In genomic region chr4:8550691-8551090, GRCh38 we compare ENCODE assay signal across 18 cellular contexts. TPM values are rescaled to one million over a fixed set of nuclear protein-coding genes. Genes with fewer than 3 reads are reported as not detected.
DNase-seq lines count a peak whose midpoint lies in the region; ATAC-seq and TF ChIP-seq lines count a peak whose summit lies in the region.
"Had no signal": no experiment of that assay in that cellular context is flagged by ENCODE, and none has a peak within 500 bp of the region (broad histone marks: within the 10 kb centered on the region; RNA-seq: fewer than 3 reads in every experiment).

No MANE protein-coding gene starts in this region.

- TF ChIP-seq CTCF in endodermal cell (conservative IDR thresholded peaks at IDR 0.05) (no peak), osteoblast (IDR thresholded peaks at IDR 0.05; ENCODE audit: extremely low read depth, low read depth, low read length) (no peak)

- H3K4me3 Mint-ChIP-seq in activated naive CD4-positive, alpha-beta T cell treated with anti-CD3 and anti-CD28 coated beads, Interleukin-2, amount 50 U/mL, for 24 hours = no peak overlapping the region
- no peak overlapping the region for H3K4me3 Mint-ChIP-seq in endodermal cell
- no peak overlapping the region for H3K4me3 Mint-ChIP-seq in activated CD4-positive, alpha-beta T cell treated with anti-CD3 and anti-CD28 coated beads, Interleukin-2, amount 10 ng/mL, durations not matched to agents 7 days and 5 days
- H3K4me3 Mint-ChIP-seq: CD4-positive, CD25-positive, alpha-beta regulatory T cell; GM23338 had no signal

- no peaks in the 10 kb centered on the region for H3K4me1 Mint-ChIP-seq in activated naive CD4-positive, alpha-beta T cell treated with anti-CD3 and anti-CD28 coated beads, Interleukin-2, amount 50 U/mL, for 24 hours
- peaks cover 15% of the 10 kb centered on the region for H3K4me1 Mint-ChIP-seq in endodermal cell
- H3K4me1 Mint-ChIP-seq in activated CD4-positive, alpha-beta T cell treated with anti-CD3 and anti-CD28 coated beads, Interleukin-2, amount 10 ng/mL, durations not matched to agents 7 days and 5 days = peaks cover 2% of the 10 kb centered on the region
- H3K4me1 Mint-ChIP-seq: CD4-positive, CD25-positive, alpha-beta regulatory T cell had no signal

- H3K4me1 ChIP-seq in endodermal cell (ENCODE audit: control insufficient read depth, insufficient read depth, low read length) = peaks cover 10% of the 10 kb centered on the region
- H3K4me1 ChIP-seq in osteoblast (ENCODE audit: insufficient read depth, low read length) = peaks cover 11% of the 10 kb centered on the region
- H3K4me1 ChIP-seq: HAP-1 had no signal

- H3K4me2 ChIP-seq in osteoblast (ENCODE audit: insufficient read depth, low read length) = no peak overlapping the region
- H3K4me2 ChIP-seq: BLaER1 treated with 17β-estradiol and CSF1 and Interleukin-3, amounts not matched to agents 10 nM and 100 nM; GM23338 had no signal

- H3K9me3 ChIP-seq in endodermal cell (ENCODE audit: control insufficient read depth, low read length) (no peaks in the 10 kb centered on the region), osteoblast (ENCODE audit: low read depth, low read length) (no peaks in the 10 kb centered on the region)
- H3K9me3 ChIP-seq: HAP-1 had no signal

- H3K27me3 ChIP-seq in endodermal cell (ENCODE audit: control insufficient read depth, insufficient read depth, low read length, poor library complexity, severe bottlenecking) = no peaks in the 10 kb centered on the region
- H3K27me3 ChIP-seq in osteoblast (ENCODE audit: insufficient read depth, low read length) = no peaks in the 10 kb centered on the region

- no peaks in the 10 kb centered on the region for H3K27me3 Mint-ChIP-seq in activated naive CD4-positive, alpha-beta T cell treated with anti-CD3 and anti-CD28 coated beads, Interleukin-2, amount 50 U/mL, for 24 hours
- H3K27me3 Mint-ChIP-seq in endodermal cell (ENCODE audit: insufficient read depth) = no peaks in the 10 kb centered on the region
- no peaks in the 10 kb centered on the region for H3K27me3 Mint-ChIP-seq in activated CD4-positive, alpha-beta T cell treated with anti-CD3 and anti-CD28 coated beads, Interleukin-2, amount 10 ng/mL, durations not matched to agents 7 days and 5 days

- H4K20me1 ChIP-seq in osteoblast (ENCODE audit: insufficient read depth, low read length) = no peaks in the 10 kb centered on the region

- CTCF ChIA-PET in activated CD4-positive, alpha-beta T cell treated with anti-CD3 and anti-CD28 coated beads, Interleukin-2, amount 10 ng/mL, durations not matched to agents 7 days and 5 days (lab: Charles Lee) = no interaction called here

- H3K36me3 Mint-ChIP-seq in activated naive CD4-positive, alpha-beta T cell treated with anti-CD3 and anti-CD28 coated beads, Interleukin-2, amount 50 U/mL, for 24 hours = no peaks in the 10 kb centered on the region
- H3K36me3 Mint-ChIP-seq in endodermal cell (ENCODE audit: low read depth) = no peaks in the 10 kb centered on the region
- H3K36me3 Mint-ChIP-seq in activated CD4-positive, alpha-beta T cell treated with anti-CD3 and anti-CD28 coated beads, Interleukin-2, amount 10 ng/mL, durations not matched to agents 7 days and 5 days (ENCODE audit: low read depth) = no peaks in the 10 kb centered on the region
- H3K36me3 Mint-ChIP-seq: CD4-positive, CD25-positive, alpha-beta regulatory T cell had no signal

- H3K9me3 Mint-ChIP-seq in activated naive CD4-positive, alpha-beta T cell treated with anti-CD3 and anti-CD28 coated beads, Interleukin-2, amount 50 U/mL, for 24 hours = no peaks in the 10 kb centered on the region
- no peaks in the 10 kb centered on the region for H3K9me3 Mint-ChIP-seq in endodermal cell
- no peaks in the 10 kb centered on the region for H3K9me3 Mint-ChIP-seq in activated CD4-positive, alpha-beta T cell treated with anti-CD3 and anti-CD28 coated beads, Interleukin-2, amount 10 ng/mL, durations not matched to agents 7 days and 5 days
- H3K9me3 Mint-ChIP-seq: GM23338 had no signal

- no peaks in the 10 kb centered on the region for H3K36me3 ChIP-seq in endodermal cell (ENCODE audit: control insufficient read depth, insufficient read depth, low read length)
- H3K36me3 ChIP-seq in osteoblast (ENCODE audit: insufficient read depth, low read length) = no peaks in the 10 kb centered on the region
- H3K36me3 ChIP-seq: BLaER1 treated with 17β-estradiol and CSF1 and Interleukin-3, amounts not matched to agents 10 nM and 100 nM; HAP-1 had no signal

- no peak overlapping the region for H3K27ac ChIP-seq in endodermal cell (ENCODE audit: low read depth, low read length)
- H3K27ac ChIP-seq in osteoblast (ENCODE audit: low read depth, low read length) = no peak overlapping the region
- H3K27ac ChIP-seq: BLaER1 treated with 17β-estradiol and CSF1 and Interleukin-3, amounts not matched to agents 10 nM and 100 nM had no signal

- H3K4me3 ChIP-seq in endodermal cell (ENCODE audit: low read length) (no peak overlapping the region), osteoblast (ENCODE audit: insufficient read depth, low read length) (no peak overlapping the region)
- H3K4me3 ChIP-seq: BLaER1 treated with 17β-estradiol and CSF1 and Interleukin-3, amounts not matched to agents 10 nM and 100 nM; GM12878; GM23338; HAP-1 had no signal

- ATAC-seq in GM21447 (IDR thresholded peaks at IDR 0.05; ENCODE audit: unreplicated experiment) (no peak), HG02970 (IDR thresholded peaks at IDR 0.05; ENCODE audit: low FRiP score, unreplicated experiment) (no peak)
- ATAC-seq: GM12878, GM23338, HepG2 had no signal

- no peak overlapping the region for H2AFZ ChIP-seq in osteoblast (ENCODE audit: low read length)
- H2AFZ ChIP-seq: GM23338 had no signal

- H3K27ac Mint-ChIP-seq in activated naive CD4-positive, alpha-beta T cell treated with anti-CD3 and anti-CD28 coated beads, Interleukin-2, amount 50 U/mL, for 24 hours = peak overlapping the region; percentile 6
- no peak overlapping the region for H3K27ac Mint-ChIP-seq in endodermal cell
- no peak overlapping the region for H3K27ac Mint-ChIP-seq in activated CD4-positive, alpha-beta T cell treated with anti-CD3 and anti-CD28 coated beads, Interleukin-2, amount 10 ng/mL, durations not matched to agents 7 days and 5 days
- H3K27ac Mint-ChIP-seq: GM23338 had no signal

- 91 to 94% methylated on average over 6 to 9 of the region's 9 CpGs for WGBS in endodermal cell (ENCODE audit: insufficient coverage in 1 of 2, insufficient read length in 1 of 2), 2 experiments

- H3K9ac ChIP-seq in endodermal cell (ENCODE audit: extremely low read depth, low read length, poor library complexity, severe bottlenecking) = no peak overlapping the region
- H3K9ac ChIP-seq: BLaER1 treated with 17β-estradiol and CSF1 and Interleukin-3, amounts not matched to agents 10 nM and 100 nM had no signal

- POLR2A ChIA-PET in activated CD4-positive, alpha-beta T cell treated with anti-CD3 and anti-CD28 coated beads, Interleukin-2, amount 10 ng/mL, durations not matched to agents 7 days and 5 days (lab: Charles Lee) = no interaction called here

- no peaks in the 10 kb centered on the region for H3K79me2 ChIP-seq in osteoblast (ENCODE audit: insufficient read depth, low read length)

- no peak for DNase-seq in activated naive CD4-positive, alpha-beta T cell treated with Interleukin-2 at 50 U/mL for 16 hours
- DNase-seq in endodermal cell (peak; percentile 43), osteoblast (ENCODE audit: insufficient read length, low spot score, missing footprints) (peak; percentile 44)
- DNase-seq in activated CD4-positive, alpha-beta T cell treated with anti-CD3 and anti-CD28 coated beads, Interleukin-2, amount 10 ng/mL, durations not matched to agents 7 days and 5 days = no peak
- DNase-seq: ACHN; Calu3; CD4-positive, CD25-positive, alpha-beta regulatory T cell; DMS 273 treated with DMSO at 0.1 percent for 48 hours; DMS79 had no signal

RNA-seq across cellular contexts. Expression of gene GPR78, which starts 29.5 kb away (rescaled TPM):
- total RNA-seq in endodermal cell (1 to 10 TPM; 3.7 to 8.1 TPM), osteoblast (1.2 and 1.8 TPM in 2 replicates)
- polyA plus RNA-seq in endodermal cell (2013, experiment 1 of 2) = 0.82 TPM
- polyA plus RNA-seq in endodermal cell (2013, experiment 2 of 2) = 1.2 TPM
- not detected for total RNA-seq in activated CD4-positive, alpha-beta T cell treated with anti-CD3 and anti-CD28 coated beads, Interleukin-2, amount 10 ng/mL, durations not matched to agents 7 days and 5 days
- total RNA-seq: Calu3; CD4-positive, CD25-positive, alpha-beta regulatory T cell; G401; GM12878 had no signal
- polyA plus RNA-seq: CD4-positive, CD25-positive, alpha-beta regulatory T cell had no signal

RNA-seq across cellular contexts. Expression of gene CPZ, which starts 41.9 kb away (rescaled TPM):
- 10 to 100 TPM; 23.9 to 33.6 TPM for total RNA-seq in endodermal cell
- polyA plus RNA-seq in endodermal cell (2013, experiment 1 of 2) = 6.2 TPM
- 7.2 TPM for polyA plus RNA-seq in endodermal cell (2013, experiment 2 of 2)
- total RNA-seq in osteoblast = 21.2 and 44.5 TPM in 2 replicates
- not detected for total RNA-seq in activated CD4-positive, alpha-beta T cell treated with anti-CD3 and anti-CD28 coated beads, Interleukin-2, amount 10 ng/mL, durations not matched to agents 7 days and 5 days
- total RNA-seq: Calu3; CD4-positive, CD25-positive, alpha-beta regulatory T cell; G401; GM12878 had no signal
- polyA plus RNA-seq: CD4-positive, CD25-positive, alpha-beta regulatory T cell; GM12878 had no signal

Comparison
In these comparisons a context has a peak if more than half of its experiments do, and no peak if none do; other contexts are left out.
1. DNase-seq: peak in endodermal cell (single experiment) and osteoblast (single experiment); none in activated naive CD4-positive, alpha-beta T cell treated with Interleukin-2 at 50 U/mL for 16 hours (single experiment) and activated CD4-positive, alpha-beta T cell treated with anti-CD3 and anti-CD28 coated beads, Interleukin-2, amount 10 ng/mL, durations not matched to agents 7 days and 5 days (single experiment).
2. RNA of gene CPZ, which starts 41.9 kb away (total RNA-seq): 21.2 to 44.5 TPM in osteoblast and 23.9 to 33.6 TPM in endodermal cell; not detected in activated CD4-positive, alpha-beta T cell treated with anti-CD3 and anti-CD28 coated beads, Interleukin-2, amount 10 ng/mL, durations not matched to agents 7 days and 5 days; every median in the first group is over 10 times any median in the second.